2 cellular contexts compared by ENCODE assay signal in genomic region chr11:65698205-65698604, GRCh38.
A peak's percentile ranks its signal among the peaks of the same experiment; 100 is the strongest.
TF ChIP-seq lines count a peak whose summit lies in the region.

No MANE protein-coding gene starts in this region.

TF ChIP-seq in K562, 482 proteins besides CTCF, POLR2A, EP300 and RAD21:
- TF ChIP-seq ARID1B (IDR thresholded peaks at IDR 0.05) (peak; percentile 16; the same call in 1 of the 2 replicates), SOX6 (IDR thresholded peaks at IDR 0.05) (peak; percentile 49; the same call in 1 of the 2 replicates), NFE2 (IDR thresholded peaks at IDR 0.05; ENCODE audit: low read depth) (no peak)

TF ChIP-seq in HepG2, 621 proteins besides CTCF, POLR2A, EP300 and RAD21:
- TF ChIP-seq ZNF646 (CRISPR knock-in tag; IDR thresholded peaks at IDR 0.05): peak; percentile 60; the same call in 1 of the 2 replicates
- no peak for TF ChIP-seq ZNF512 (CRISPR knock-in tag; IDR thresholded peaks at IDR 0.05)
